Comparison of ENCODE assay signal across 8 cellular contexts in the genomic region with DNA sequence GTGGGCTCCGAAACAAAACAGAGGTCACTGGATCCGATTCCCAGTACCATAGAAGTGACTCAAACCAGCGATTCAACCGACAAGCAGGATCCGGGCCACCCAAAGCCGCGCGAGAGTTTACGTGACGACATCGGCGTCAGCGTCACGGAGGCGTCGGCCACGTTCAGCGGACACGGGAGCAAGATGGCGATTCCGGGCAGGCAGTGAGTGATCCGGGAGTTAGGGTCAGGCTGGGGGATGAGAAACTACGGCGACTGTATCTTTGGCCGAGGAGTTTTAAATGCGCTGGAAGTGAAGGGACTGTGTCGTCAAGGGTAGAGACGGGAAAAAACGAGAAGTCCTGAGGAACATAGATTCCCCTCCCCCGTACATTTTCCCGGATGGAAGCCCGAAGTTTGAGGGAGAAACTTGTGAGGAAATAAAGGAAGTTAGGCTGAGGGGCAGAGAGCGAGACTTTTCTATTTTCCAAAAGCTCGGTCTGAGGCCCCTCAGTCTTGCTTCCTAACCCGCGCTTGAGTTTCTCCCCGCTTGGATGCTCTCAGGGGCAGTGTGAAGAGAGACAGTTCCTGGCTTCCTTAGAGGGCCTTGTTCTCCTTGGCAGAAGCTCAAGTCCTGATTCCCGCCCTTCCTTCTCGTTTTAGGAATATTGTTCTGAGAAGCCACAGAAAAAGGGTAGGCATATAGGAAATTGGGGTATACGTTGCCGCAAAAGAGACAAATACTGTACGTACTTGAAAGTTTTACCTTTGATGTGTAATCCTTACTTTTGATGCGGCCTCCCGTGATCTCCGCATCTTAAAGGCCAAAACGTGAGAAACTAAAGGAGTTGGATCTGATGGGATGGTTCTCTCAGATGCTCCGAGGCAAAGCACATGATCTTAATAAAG. TPM values are rescaled to one million over a fixed set of nuclear protein-coding genes. Genes with fewer than 3 reads are reported as not detected.
DNase-seq lines count a peak whose midpoint lies in the region; ATAC-seq and TF ChIP-seq lines count a peak whose summit lies in the region.

A gene with protein sequence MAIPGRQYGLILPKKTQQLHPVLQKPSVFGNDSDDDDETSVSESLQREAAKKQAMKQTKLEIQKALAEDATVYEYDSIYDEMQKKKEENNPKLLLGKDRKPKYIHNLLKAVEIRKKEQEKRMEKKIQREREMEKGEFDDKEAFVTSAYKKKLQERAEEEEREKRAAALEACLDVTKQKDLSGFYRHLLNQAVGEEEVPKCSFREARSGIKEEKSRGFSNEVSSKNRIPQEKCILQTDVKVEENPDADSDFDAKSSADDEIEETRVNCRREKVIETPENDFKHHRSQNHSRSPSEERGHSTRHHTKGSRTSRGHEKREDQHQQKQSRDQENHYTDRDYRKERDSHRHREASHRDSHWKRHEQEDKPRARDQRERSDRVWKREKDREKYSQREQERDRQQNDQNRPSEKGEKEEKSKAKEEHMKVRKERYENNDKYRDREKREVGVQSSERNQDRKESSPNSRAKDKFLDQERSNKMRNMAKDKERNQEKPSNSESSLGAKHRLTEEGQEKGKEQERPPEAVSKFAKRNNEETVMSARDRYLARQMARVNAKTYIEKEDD (plus strand): TSS at position 156 of the 887 bp plus-strand sequence. CDS start 28 bp downstream, at position 184.

- ATAC-seq in GM21529 (IDR thresholded peaks at IDR 0.05; ENCODE audit: unreplicated experiment) = peak; percentile 87

- peak; percentile 99 for TF ChIP-seq POLR2A in erythroblast (IDR thresholded peaks at IDR 0.05; ENCODE audit: low read length)

- DNase-seq in DMS 273 (lab: John Stamatoyannopoulos, UW; ENCODE audit: unreplicated experiment) (peak; percentile 98), KG1 (lab: John Stamatoyannopoulos, UW) (peak; percentile 83), erythroblast (lab: John Stamatoyannopoulos, UW) (peak; percentile 95 to 97), mucosa of gallbladder (ENCODE audit: low spot score) (peak; percentile 96)
- peak; percentile 92 for DNase-seq in activated T-cell treated with anti-CD3 and anti-CD28 coated beads, Interleukin-2, amount 50 U/mL, for 1 hour
- DNase-seq in stimulated activated CD8-positive, alpha-beta memory T cell treated with anti-CD3 and anti-CD28 coated beads, Interleukin-4, amount 100 ng/mL, for 24 hours (ENCODE audit: low read depth) = peak; percentile 90

TF ChIP-seq in PFSK-1, 5 proteins besides CTCF, POLR2A, EP300 and RAD21:
- TF ChIP-seq POLR2AphosphoS5 (IDR thresholded peaks at IDR 0.05; ENCODE audit: low read depth, low read length) (peak; percentile 99), SIN3A (IDR thresholded peaks at IDR 0.05; ENCODE audit: borderline replicate concordance, insufficient read depth, low read length) (no peak; the same call in 1 of the 2 replicates), TAF1 (IDR thresholded peaks at IDR 0.05; ENCODE audit: borderline replicate concordance, insufficient read depth, low read length) (peak; percentile 99), FOXP2 (optimal IDR thresholded peaks at IDR 0.05; ENCODE audit: borderline replicate concordance, extremely low read depth, extremely low read length, insufficient read depth) (peak; percentile 90)
- TF ChIP-seq, protein P1, sequence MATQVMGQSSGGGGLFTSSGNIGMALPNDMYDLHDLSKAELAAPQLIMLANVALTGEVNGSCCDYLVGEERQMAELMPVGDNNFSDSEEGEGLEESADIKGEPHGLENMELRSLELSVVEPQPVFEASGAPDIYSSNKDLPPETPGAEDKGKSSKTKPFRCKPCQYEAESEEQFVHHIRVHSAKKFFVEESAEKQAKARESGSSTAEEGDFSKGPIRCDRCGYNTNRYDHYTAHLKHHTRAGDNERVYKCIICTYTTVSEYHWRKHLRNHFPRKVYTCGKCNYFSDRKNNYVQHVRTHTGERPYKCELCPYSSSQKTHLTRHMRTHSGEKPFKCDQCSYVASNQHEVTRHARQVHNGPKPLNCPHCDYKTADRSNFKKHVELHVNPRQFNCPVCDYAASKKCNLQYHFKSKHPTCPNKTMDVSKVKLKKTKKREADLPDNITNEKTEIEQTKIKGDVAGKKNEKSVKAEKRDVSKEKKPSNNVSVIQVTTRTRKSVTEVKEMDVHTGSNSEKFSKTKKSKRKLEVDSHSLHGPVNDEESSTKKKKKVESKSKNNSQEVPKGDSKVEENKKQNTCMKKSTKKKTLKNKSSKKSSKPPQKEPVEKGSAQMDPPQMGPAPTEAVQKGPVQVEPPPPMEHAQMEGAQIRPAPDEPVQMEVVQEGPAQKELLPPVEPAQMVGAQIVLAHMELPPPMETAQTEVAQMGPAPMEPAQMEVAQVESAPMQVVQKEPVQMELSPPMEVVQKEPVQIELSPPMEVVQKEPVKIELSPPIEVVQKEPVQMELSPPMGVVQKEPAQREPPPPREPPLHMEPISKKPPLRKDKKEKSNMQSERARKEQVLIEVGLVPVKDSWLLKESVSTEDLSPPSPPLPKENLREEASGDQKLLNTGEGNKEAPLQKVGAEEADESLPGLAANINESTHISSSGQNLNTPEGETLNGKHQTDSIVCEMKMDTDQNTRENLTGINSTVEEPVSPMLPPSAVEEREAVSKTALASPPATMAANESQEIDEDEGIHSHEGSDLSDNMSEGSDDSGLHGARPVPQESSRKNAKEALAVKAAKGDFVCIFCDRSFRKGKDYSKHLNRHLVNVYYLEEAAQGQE (IDR thresholded peaks at IDR 0.05; ENCODE audit: insufficient read depth in 1 of 2, low read depth in 2 of 2, low read length in 2 of 2) = peak; percentile 63 to 65

RNA-seq across cellular contexts. Expression of the gene that starts here (rescaled TPM):
- polyA plus RNA-seq in PFSK-1 (2012; ENCODE audit: insufficient read length, low read depth) = 19.6 TPM
- 23.1 TPM for total RNA-seq in mucosa of gallbladder

Comparison
In these comparisons a context has a peak if more than half of its experiments do, and no peak if none do; other contexts are left out.
1. Peak in every context shown above with its lines: DNase-seq and ATAC-seq.